In genomic region chr16:85819245-85819644, GRCh38 we compare ENCODE assay signal across 8 cellular contexts. TPM values are rescaled to one million over a fixed set of nuclear protein-coding genes. Genes with fewer than 3 reads are reported as not detected.
DNase-seq lines count a peak whose midpoint lies in the region; ATAC-seq and TF ChIP-seq lines count a peak whose summit lies in the region.

No MANE protein-coding gene starts in this region.

- ATAC-seq in T-helper 17 cell (peak; percentile 76), left cardiac atrium (peak; percentile 25 to 63), HG02623 (IDR thresholded peaks at IDR 0.05; ENCODE audit: unreplicated experiment) (no peak)

- H3K4me3 ChIP-seq in GM12864 (ENCODE audit: low read depth, low read length): no peak overlapping the region
- no peak overlapping the region for H3K4me3 ChIP-seq in adipocyte (ENCODE audit: low read length)
- H3K4me3 ChIP-seq in retinal pigment epithelial cell (ENCODE audit: low read length): no peak overlapping the region

- no peaks in the 10 kb centered on the region for H3K36me3 Mint-ChIP-seq in T-helper 17 cell (ENCODE audit: low read depth)

- H3K9me3 ChIP-seq in T-helper 17 cell (ENCODE audit: control insufficient read depth, low read length, poor library complexity, severe bottlenecking) (no peaks in the 10 kb centered on the region), adipocyte (ENCODE audit: control insufficient read depth, low read length) (no peaks in the 10 kb centered on the region)

- H3K27me3 Mint-ChIP-seq in T-helper 17 cell: peaks cover 16% of the 10 kb centered on the region

- DNase-seq in GM12864 (ENCODE audit: low read depth): peak; percentile 74
- DNase-seq in MV-4-11 (lab: John Stamatoyannopoulos, UW): peak; percentile 82
- DNase-seq in T-helper 17 cell: peak; percentile 64 to 76 (median 65)
- DNase-seq in adipocyte (ENCODE audit: low read depth): peak; percentile 83
- DNase-seq in left cardiac atrium: peak; percentile 84
- DNase-seq in retinal pigment epithelial cell (ENCODE audit: low read depth): no peak
- no peak for DNase-seq in cortex of kidney (lab: John Stamatoyannopoulos, UW)

- no peak overlapping the region for H3K9ac ChIP-seq in adipocyte (ENCODE audit: low read length)

- TF ChIP-seq CTCF in GM12864 (IDR thresholded peaks at IDR 0.05; ENCODE audit: low read depth, low read length, missing control alignments) (peak; percentile 87), retinal pigment epithelial cell (conservative IDR thresholded peaks at IDR 0.05; ENCODE audit: low read depth, low read length) (peak; percentile 82)

- intact Hi-C loops in left cardiac atrium (cut with DNase I): no loop called here

- no peak overlapping the region for H3K4me3 Mint-ChIP-seq in T-helper 17 cell

- H3K27ac Mint-ChIP-seq in T-helper 17 cell: no peak overlapping the region

- no peaks in the 10 kb centered on the region for H3K36me3 ChIP-seq in adipocyte (ENCODE audit: control insufficient read depth, insufficient read depth, low read length, severe bottlenecking)

- peaks cover 6% of the 10 kb centered on the region for H3K4me1 ChIP-seq in adipocyte (ENCODE audit: control insufficient read depth, insufficient read depth, low read length)

- peaks cover 17% of the 10 kb centered on the region for H3K27me3 ChIP-seq in adipocyte (replicated peaks; ENCODE audit: control insufficient read depth, insufficient read depth, low read length)

- H3K4me1 Mint-ChIP-seq in T-helper 17 cell: peaks cover 3% of the 10 kb centered on the region

RNA-seq across cellular contexts. Expression of gene COX4I1, which starts 19.8 kb away (rescaled TPM):
- total RNA-seq in T-helper 17 cell (100 to 1,000 TPM; 526 to 533 TPM), left cardiac atrium (1,000 to 10,000 TPM; 1,590 to 1,597 TPM)

RNA-seq across cellular contexts. Expression of gene EMC8, which starts 19.9 kb away (rescaled TPM):
- total RNA-seq in T-helper 17 cell (10 to 100 TPM; 32.5 to 40.1 TPM), left cardiac atrium (10 to 100 TPM; 18.6 to 24.4 TPM)

Comparison
In these comparisons a context has a peak if more than half of its experiments do, and no peak if none do; other contexts are left out.
1. DNase-seq: peak in GM12864 (single experiment), MV-4-11 (single experiment), T-helper 17 cell (3 of 3), adipocyte (single experiment) and left cardiac atrium (single experiment); none in retinal pigment epithelial cell (single experiment) and cortex of kidney (single experiment).